ENCODE assay signal across 9 cellular contexts in genomic region chr11:44592125-44592643, GRCh38. TPM values are rescaled to one million over a fixed set of nuclear protein-coding genes. Genes with fewer than 3 reads are reported as not detected.
DNase-seq lines count a peak whose midpoint lies in the region; TF ChIP-seq lines count a peak whose summit lies in the region.
"Had no signal": no experiment of that assay in that cellular context is flagged by ENCODE, and none has a peak within 500 bp of the region (broad histone marks: within the 10 kb centered on the region; RNA-seq: fewer than 3 reads in every experiment).

No MANE protein-coding gene starts in this region.

- H4K20me1 ChIP-seq in BLaER1 treated with 17β-estradiol and CSF1 and Interleukin-3, amounts not matched to agents 10 nM and 100 nM: peaks cover 0 to 6% (median 0%) of the 10 kb centered on the region in 11 experiments; a peak in 5 of 22 replicates

- peaks cover 62 to 80% (median 73%) of the 10 kb centered on the region in 10 experiments for H3K4me1 ChIP-seq in BLaER1 treated with 17β-estradiol and CSF1 and Interleukin-3, amounts not matched to agents 10 nM and 100 nM
- H3K4me1 ChIP-seq in trophoblast cell (ENCODE audit: control insufficient read depth in 1 of 2, insufficient read depth in 2 of 2, low read length in 2 of 2) (peaks cover 8 to 9% of the 10 kb centered on the region in 2 experiments), adrenal gland (replicated peaks in 1 of 2) (no peaks in the 10 kb centered on the region)

- no peak overlapping the region for H2AFZ ChIP-seq in trophoblast cell (ENCODE audit: insufficient read depth, low read length, poor library complexity)

- no peak overlapping the region for H4K12ac ChIP-seq in trophoblast cell (ENCODE audit: low read depth, low read length)

- H2BK120ac ChIP-seq in trophoblast cell (ENCODE audit: insufficient read depth, low read length, poor library complexity): no peak overlapping the region

- no peak for TF ChIP-seq POLR2A in adrenal gland (IDR thresholded peaks at IDR 0.05)

- H3K36me3 ChIP-seq in BLaER1 treated with 17β-estradiol and CSF1 and Interleukin-3, amounts not matched to agents 10 nM and 100 nM: peaks cover 0 to 19% (median 10%) of the 10 kb centered on the region in 11 experiments; a peak in 10 of 22 replicates
- H3K36me3 ChIP-seq in trophoblast cell (ENCODE audit: control insufficient read depth in 1 of 2, insufficient read depth in 2 of 2, low read length in 2 of 2) (no peaks in the 10 kb centered on the region), adrenal gland (replicated peaks in 1 of 2) (no peaks in the 10 kb centered on the region)

- no peaks in the 10 kb centered on the region for H3K27me3 ChIP-seq in BLaER1 treated with 17β-estradiol and CSF1 and Interleukin-3, amounts not matched to agents 10 nM and 100 nM
- no peaks in the 10 kb centered on the region for H3K27me3 ChIP-seq in trophoblast cell (ENCODE audit: insufficient read depth, low read length)
- no peaks in the 10 kb centered on the region for H3K27me3 ChIP-seq in adrenal gland

- peak overlapping the region in 10 of 11 experiments; percentile 21 to 67 (median 60); a peak in 19 of 22 replicates for H3K27ac ChIP-seq in BLaER1 treated with 17β-estradiol and CSF1 and Interleukin-3, amounts not matched to agents 10 nM and 100 nM
- no peak overlapping the region for H3K27ac ChIP-seq in trophoblast cell (ENCODE audit: low read depth, low read length)
- no peak overlapping the region for H3K27ac ChIP-seq in adrenal gland

- H3K4me3 ChIP-seq in BLaER1 treated with 17β-estradiol and CSF1 and Interleukin-3, amounts not matched to agents 10 nM and 100 nM: no peak overlapping the region
- no peak overlapping the region for H3K4me3 ChIP-seq in fibroblast of mammary gland (ENCODE audit: control insufficient read depth, low read depth, low read length)
- no peak overlapping the region for H3K4me3 ChIP-seq in trophoblast cell (ENCODE audit: low read depth, low read length)
- no peak overlapping the region for H3K4me3 ChIP-seq in adrenal gland

- in situ Hi-C loops in ACHN (cut with HindIII; ENCODE audit: low pct_ligation_motif_present, low pct_unique_long_range_greater_than_20kb, low sequenced_read_pairs): no loop called here

- no peaks in the 10 kb centered on the region for H3K79me2 ChIP-seq in trophoblast cell (ENCODE audit: control insufficient read depth, insufficient read depth, low read length, poor library complexity)

- H3K9ac ChIP-seq in BLaER1 treated with 17β-estradiol and CSF1 and Interleukin-3, amounts not matched to agents 10 nM and 100 nM: peak overlapping the region in 8 of 11 experiments; percentile 4 to 48 (median 30); a peak in 10 of 22 replicates
- H3K9ac ChIP-seq in trophoblast cell (ENCODE audit: low read length): no peak overlapping the region

- no peak overlapping the region for H2BK5ac ChIP-seq in trophoblast cell (ENCODE audit: low read depth, low read length, poor library complexity)

- no CpG with 5 or more reads among the region's 9 CpGs for WGBS in trophoblast cell (ENCODE audit: extremely low coverage, insufficient coverage, insufficient read length)
- WGBS in adrenal gland, 4 donors: 82 to 99% (median 85%) methylated on average over 9 of the region's 9 CpGs

- H3K18ac ChIP-seq in trophoblast cell (ENCODE audit: low read length): no peak overlapping the region

- no peak overlapping the region for H2BK12ac ChIP-seq in trophoblast cell (ENCODE audit: low read length)

- H3K9me3 ChIP-seq in BLaER1 treated with 17β-estradiol and CSF1 and Interleukin-3, amounts not matched to agents 10 nM and 100 nM (replicated peaks in 1 of 11): no peaks in the 10 kb centered on the region
- H3K9me3 ChIP-seq in trophoblast cell (ENCODE audit: insufficient read depth, low read depth, low read length): no peaks in the 10 kb centered on the region
- no peaks in the 10 kb centered on the region for H3K9me3 ChIP-seq in adrenal gland (replicated peaks in 1 of 3)

- no peak overlapping the region for H3K23ac ChIP-seq in trophoblast cell (ENCODE audit: low read length)

- TF ChIP-seq CTCF in fibroblast of mammary gland (conservative IDR thresholded peaks at IDR 0.05; ENCODE audit: control insufficient read depth, insufficient read depth, low read depth, low read length) (no peak), adrenal gland (IDR thresholded peaks at IDR 0.05) (no peak)

- no peaks in the 10 kb centered on the region for H3K79me1 ChIP-seq in trophoblast cell (ENCODE audit: low read length)

- DNase-seq in NOMO-1 treated with dmso at 0.1 percent for 144 hours (lab: John Stamatoyannopoulos, UW; ENCODE audit: unreplicated experiment): peak; percentile 15
- DNase-seq in fibroblast of mammary gland (ENCODE audit: low read depth): peak; percentile 77
- peak; percentile 23 to 40 for DNase-seq in trophoblast cell
- DNase-seq in ACHN: no peak
- no peak for DNase-seq in adrenal gland
- DNase-seq in NCI-H774 (lab: John Stamatoyannopoulos, UW): no peak
- no peak for DNase-seq in NCI-H1417 treated with DMSO at 0.1 percent for 48 hours (lab: John Stamatoyannopoulos, UW)
- DNase-seq: NCI-H2029 had no signal

- no peak overlapping the region for H4K91ac ChIP-seq in trophoblast cell (ENCODE audit: low read depth, low read length)

- intact Hi-C loops in adrenal gland (cut with DNase I): no loop called here

- H3K14ac ChIP-seq in trophoblast cell (ENCODE audit: low read length): no peak overlapping the region

- H3K4me2 ChIP-seq in BLaER1 treated with 17β-estradiol and CSF1 and Interleukin-3, amounts not matched to agents 10 nM and 100 nM: peak overlapping the region; percentile 61 to 88 (median 70)
- H3K4me2 ChIP-seq in trophoblast cell (ENCODE audit: low read length): no peak overlapping the region

- no peak overlapping the region for H2AK5ac ChIP-seq in trophoblast cell (ENCODE audit: low read length)

- no peak overlapping the region for H4K8ac ChIP-seq in trophoblast cell (ENCODE audit: low read depth, low read length)

- no peak overlapping the region for H3K4ac ChIP-seq in trophoblast cell (ENCODE audit: low read depth, low read length)

RNA-seq across cellular contexts. Expression of gene CD82, which starts 26.7 kb away (rescaled TPM):
- polyA plus RNA-seq in trophoblast cell (2013): 0.61 and 1.0 TPM in 2 replicates
- total RNA-seq in adrenal gland: 10 to 100 TPM in 7 of 8 donors, 1 to 10 TPM in 1; 6.2 to 38.2 (median 21.2) TPM
- polyA plus RNA-seq in adrenal gland: 10 to 100 TPM in 2 of 3 donors, 1 to 10 TPM in 1; 5.4 to 53.4 (median 13.1) TPM

Comparison
In these comparisons a context has a peak if more than half of its experiments do, and no peak if none do; other contexts are left out.
1. H3K27ac ChIP-seq: peak in BLaER1 treated with 17β-estradiol and CSF1 and Interleukin-3, amounts not matched to agents 10 nM and 100 nM (10 of 11); none in trophoblast cell (single experiment) and adrenal gland (0 of 5).
2. DNase-seq: peak in NOMO-1 treated with dmso at 0.1 percent for 144 hours (single experiment), fibroblast of mammary gland (single experiment) and trophoblast cell (2 of 2); none in ACHN (single experiment), adrenal gland (0 of 7), NCI-H774 (single experiment) and NCI-H1417 treated with DMSO at 0.1 percent for 48 hours (single experiment).